ENCODE assay signal across 12 cellular contexts in genomic region chr4:158781963-158782362, GRCh38. TPM values are rescaled to one million over a fixed set of nuclear protein-coding genes. Genes with fewer than 3 reads are reported as not detected.
A peak's percentile ranks its signal among the peaks of the same experiment; 100 is the strongest.
DNase-seq lines count a peak whose midpoint lies in the region; ATAC-seq and TF ChIP-seq lines count a peak whose summit lies in the region.
"Had no signal": no experiment of that assay in that cellular context is flagged by ENCODE, and none has a peak within 500 bp of the region (broad histone marks: within the 10 kb centered on the region; RNA-seq: fewer than 3 reads in every experiment).

No MANE protein-coding gene starts in this region.

- ATAC-seq in heart left ventricle (no peak), Right ventricle myocardium superior (ENCODE audit: poor library complexity) (no peak), body of pancreas (no peak), right lobe of liver (no peak), HG03025 (IDR thresholded peaks at IDR 0.05; ENCODE audit: low FRiP score, unreplicated experiment) (no peak), GM19395 (IDR thresholded peaks at IDR 0.05; ENCODE audit: unreplicated experiment) (no peak)

- TF ChIP-seq POLR2A in heart left ventricle (IDR thresholded peaks at IDR 0.05) (no peak), body of pancreas (IDR thresholded peaks at IDR 0.05) (no peak), right lobe of liver (IDR thresholded peaks at IDR 0.05) (no peak), transverse colon (IDR thresholded peaks at IDR 0.05) (no peak)

- H3K4me3 ChIP-seq in heart left ventricle (no peak overlapping the region), body of pancreas (no peak overlapping the region), right lobe of liver (no peak overlapping the region), transverse colon (no peak overlapping the region)
- H3K4me3 ChIP-seq: SJCRH30, spleen had no signal

- in situ Hi-C loops in transverse colon (cut with MboI; ENCODE audit: low pct_ligation_motif_present in 1 of 4, low pct_unique_long_range_greater_than_20kb in 1 of 4, low sequenced_read_pairs in 3 of 4) = no loop called here

- H3K36me3 ChIP-seq in heart left ventricle = no peaks in the 10 kb centered on the region
- no peaks in the 10 kb centered on the region for H3K36me3 ChIP-seq in body of pancreas (replicated peaks in 1 of 2; ENCODE audit: insufficient read depth in 1 of 2, low read depth in 2 of 2)
- no peaks in the 10 kb centered on the region for H3K36me3 ChIP-seq in right lobe of liver
- H3K36me3 ChIP-seq in transverse colon = no peaks in the 10 kb centered on the region
- H3K36me3 ChIP-seq: SJCRH30, spleen had no signal

- peaks cover 6 to 81% (median 72%) of the 10 kb centered on the region in 12 donors for H3K4me1 ChIP-seq in heart left ventricle
- H3K4me1 ChIP-seq in body of pancreas = peaks cover 67% of the 10 kb centered on the region
- peaks cover 0 to 75% (median 29%) of the 10 kb centered on the region in 4 donors for H3K4me1 ChIP-seq in right lobe of liver
- peaks cover 40 to 97% (median 79%) of the 10 kb centered on the region in 4 donors for H3K4me1 ChIP-seq in transverse colon

- 17 to 50% (median 27%) methylated on average over 1 of the region's 1 CpG for WGBS in heart left ventricle, 4 donors
- WGBS in body of pancreas, 2 donors = 14 to 33% methylated on average over 1 of the region's 1 CpG
- WGBS in right lobe of liver (ENCODE audit: insufficient coverage, low coverage, low lambda C conversion rate, missing lambda C conversion rate) = 21% methylated on average over 1 of the region's 1 CpG
- WGBS in transverse colon (ENCODE audit: low coverage in 1 of 2), 2 donors = 22 to 44% methylated on average over 1 of the region's 1 CpG

- H3K27ac ChIP-seq in heart left ventricle = peak overlapping the region in 7 of 12 donors; percentile 9 to 53 (median 20)
- peak overlapping the region in 3 of 4 donors; percentile 25 to 69 (median 39) for H3K27ac ChIP-seq in body of pancreas
- peak overlapping the region; percentile 30 to 73 (median 66) for H3K27ac ChIP-seq in right lobe of liver
- H3K27ac ChIP-seq in transverse colon = peak overlapping the region; percentile 70 to 80 (median 78)
- H3K27ac ChIP-seq: SJCRH30, spleen had no signal

- intact Hi-C loops in heart left ventricle (cut with DNase I) (no loop called here), Right ventricle myocardium superior (cut with DNase I) (no loop called here), body of pancreas (cut with DNase I) (no loop called here), right lobe of liver (cut with DNase I) (no loop called here), transverse colon (cut with DNase I; ENCODE audit: low total_unique reads) (no loop called here)

- no peaks in the 10 kb centered on the region for H3K27me3 ChIP-seq in heart left ventricle
- H3K27me3 ChIP-seq in body of pancreas = no peaks in the 10 kb centered on the region
- no peaks in the 10 kb centered on the region for H3K27me3 ChIP-seq in right lobe of liver
- no peaks in the 10 kb centered on the region for H3K27me3 ChIP-seq in transverse colon
- H3K27me3 ChIP-seq: SJCRH30 had no signal

- TF ChIP-seq EP300 in transverse colon (IDR thresholded peaks at IDR 0.05; ENCODE audit: low read depth) = no peak

- DNase-seq in heart left ventricle = no peak
- no peak for DNase-seq in Right ventricle myocardium superior
- DNase-seq in body of pancreas = no peak
- no peak for DNase-seq in right lobe of liver
- no peak for DNase-seq in transverse colon
- no peak for DNase-seq in T-helper 2 cell
- DNase-seq: activated gamma-delta T cell treated with Interleukin-2 at 50 U/mL for 16 hours, NCI-H2029, SJCRH30, spleen had no signal

- no peaks in the 10 kb centered on the region for H3K9me3 ChIP-seq in heart left ventricle
- no peaks in the 10 kb centered on the region for H3K9me3 ChIP-seq in body of pancreas
- no peaks in the 10 kb centered on the region for H3K9me3 ChIP-seq in right lobe of liver
- H3K9me3 ChIP-seq in transverse colon = no peaks in the 10 kb centered on the region
- H3K9me3 ChIP-seq: SJCRH30, spleen had no signal

- no peak for TF ChIP-seq CTCF in heart left ventricle (IDR thresholded peaks at IDR 0.05)
- peak in 1 of 7 experiments; percentile 9 for TF ChIP-seq CTCF in body of pancreas (IDR thresholded peaks at IDR 0.05)
- TF ChIP-seq CTCF in right lobe of liver (IDR thresholded peaks at IDR 0.05) = no peak
- TF ChIP-seq CTCF in transverse colon (IDR thresholded peaks at IDR 0.05) = no peak

RNA-seq across cellular contexts. Expression of gene FNIP2, which starts 13.1 kb away (rescaled TPM):
- total RNA-seq in heart left ventricle = 10 to 100 TPM; 32.4 to 87.4 (median 44.7) TPM
- polyA plus RNA-seq in heart left ventricle = 10 to 100 TPM; 14.5 to 36.8 TPM
- 46.2 TPM for total RNA-seq in Right ventricle myocardium superior
- 10 to 100 TPM; 26.7 to 38.2 TPM for total RNA-seq in body of pancreas
- 10 to 100 TPM; 34.2 to 67.4 (median 37.8) TPM for total RNA-seq in right lobe of liver
- total RNA-seq in transverse colon = 100 to 1,000 TPM in 1 of 4 donors, 10 to 100 TPM in 3; 47.2 to 105 (median 64.0) TPM

RNA-seq across cellular contexts. Expression of gene PPID, which starts 58.8 kb away (rescaled TPM):
- total RNA-seq in heart left ventricle (10 to 100 TPM; 24.1 to 43.4 (median 30.7) TPM), Right ventricle myocardium superior (36.3 TPM), body of pancreas (10 to 100 TPM; 15.5 to 19.7 TPM), right lobe of liver (10 to 100 TPM; 12.6 to 31.4 (median 18.5) TPM), transverse colon (10 to 100 TPM in 2 of 4 donors, 1 to 10 TPM in 2; 7.9 to 21.8 (median 12.8) TPM)
- polyA plus RNA-seq in heart left ventricle = 10 to 100 TPM; 37.0 to 55.3 TPM

Comparison
In these comparisons a context has a peak if more than half of its experiments do, and no peak if none do; other contexts are left out.
1. H3K27ac ChIP-seq: peak in every context shown above with its lines; median percentile 78 in transverse colon; 66 in right lobe of liver; 39 in body of pancreas; 20 in heart left ventricle.